ENCODE assay signal across 10 cellular contexts in genomic region chr16:53745126-53745525, GRCh38. TPM values are rescaled to one million over a fixed set of nuclear protein-coding genes. Genes with fewer than 3 reads are reported as not detected.
DNase-seq lines count a peak whose midpoint lies in the region; ATAC-seq and TF ChIP-seq lines count a peak whose summit lies in the region.
"Had no signal": no experiment of that assay in that cellular context is flagged by ENCODE, and none has a peak within 500 bp of the region (broad histone marks: within the 10 kb centered on the region; RNA-seq: fewer than 3 reads in every experiment).

No MANE protein-coding gene starts in this region.

- H3K9me3 Mint-ChIP-seq in activated T-helper 17 cell treated with anti-CD3 and anti-CD28 coated beads, Interleukin-2, amount 50 U/mL, for 72 hours: peaks cover 5% of the 10 kb centered on the region

- in situ Hi-C loops in GM13976 (cut with MboI; ENCODE audit: low sequenced_read_pairs, unreplicated experiment): no loop called here

- no peaks in the 10 kb centered on the region for H3K36me3 Mint-ChIP-seq in activated T-helper 17 cell treated with anti-CD3 and anti-CD28 coated beads, Interleukin-2, amount 50 U/mL, for 72 hours (ENCODE audit: low read depth)

- H3K4me1 Mint-ChIP-seq in activated T-helper 17 cell treated with anti-CD3 and anti-CD28 coated beads, Interleukin-2, amount 50 U/mL, for 72 hours: peaks cover 24% of the 10 kb centered on the region

- no peak for ATAC-seq in activated T-helper 17 cell treated with anti-CD3 and anti-CD28 coated beads, Interleukin-2, amount 50 U/mL, for 72 hours (replicated peaks)

- peak overlapping the region; percentile 70 for H3K27ac Mint-ChIP-seq in activated T-helper 17 cell treated with anti-CD3 and anti-CD28 coated beads, Interleukin-2, amount 50 U/mL, for 72 hours

- no peaks in the 10 kb centered on the region for H3K27me3 Mint-ChIP-seq in activated T-helper 17 cell treated with anti-CD3 and anti-CD28 coated beads, Interleukin-2, amount 50 U/mL, for 72 hours

- DNase-seq in A172 (ENCODE audit: low spot score): peak; percentile 11
- peak; percentile 76 for DNase-seq in EL
- DNase-seq in iris pigment epithelial cell (ENCODE audit: low read depth): peak; percentile 45
- no peak for DNase-seq in GM20000 (ENCODE audit: low spot score)
- no peak for DNase-seq in COLO668 (lab: John Stamatoyannopoulos, UW; ENCODE audit: unreplicated experiment)
- DNase-seq in GM13976 (ENCODE audit: low spot score): no peak
- no peak for DNase-seq in activated CD4-positive, alpha-beta T cell treated with anti-CD3 and anti-CD28 coated beads for 4 hours
- DNase-seq: activated CD8-positive, alpha-beta memory T cell treated with anti-CD3 and anti-CD28 coated beads, Interleukin-2, amount 50 U/mL, for 48 hours; NCI-H2107 had no signal

- TF ChIP-seq CTCF in GM20000 (IDR thresholded peaks at IDR 0.05; ENCODE audit: extremely low read depth, missing control alignments) (no peak), GM13976 (IDR thresholded peaks at IDR 0.05; ENCODE audit: borderline replicate concordance, control extremely low read depth, extremely low read depth, insufficient read depth, missing control alignments) (no peak)

- peak overlapping the region; percentile 53 for H3K4me3 Mint-ChIP-seq in activated T-helper 17 cell treated with anti-CD3 and anti-CD28 coated beads, Interleukin-2, amount 50 U/mL, for 72 hours

RNA-seq across cellular contexts. Expression of gene FTO, which starts 41.2 kb away (rescaled TPM):
- 48.1 and 48.3 TPM in 2 replicates for total RNA-seq in A172 (2014; rRNA removed; shearing (Covaris generic))
- 10 to 100 TPM; 50.0 to 54.1 TPM for total RNA-seq in activated T-helper 17 cell treated with anti-CD3 and anti-CD28 coated beads, Interleukin-2, amount 50 U/mL, for 72 hours

RNA-seq across cellular contexts. Expression of gene RPGRIP1L, which starts 41.5 kb away (rescaled TPM):
- 8.7 and 9.2 TPM in 2 replicates for total RNA-seq in A172 (2014; rRNA removed; shearing (Covaris generic))
- total RNA-seq in activated T-helper 17 cell treated with anti-CD3 and anti-CD28 coated beads, Interleukin-2, amount 50 U/mL, for 72 hours: 1 to 10 TPM; 6.0 to 7.7 TPM

Comparison
In these comparisons a context has a peak if more than half of its experiments do, and no peak if none do; other contexts are left out.
1. DNase-seq: peak in A172 (single experiment), EL (single experiment) and iris pigment epithelial cell (single experiment); none in GM20000 (single experiment), COLO668 (single experiment), GM13976 (single experiment) and activated CD4-positive, alpha-beta T cell treated with anti-CD3 and anti-CD28 coated beads for 4 hours (0 of 2).